In genomic region chrX:129139837-129140679, GRCh38 we compare ENCODE assay signal across 1 cellular context.
TF ChIP-seq lines count a peak whose summit lies in the region.

No MANE protein-coding gene starts in this region.

TF ChIP-seq in HepG2, 621 proteins besides CTCF, POLR2A, EP300 and RAD21 (continued from another document and continues in another):
- TF ChIP-seq MBD4 (IDR thresholded peaks at IDR 0.05; ENCODE audit: borderline replicate concordance, low read length) (peak; percentile 69; the same call in 1 of the 2 replicates), NFE2 (CRISPR knock-in tag; IDR thresholded peaks at IDR 0.05) (no peak), ZMAT5 (CRISPR knock-in tag; IDR thresholded peaks at IDR 0.05; ENCODE audit: borderline replicate concordance, low read depth) (no peak), RERE (CRISPR knock-in tag; IDR thresholded peaks at IDR 0.05; ENCODE audit: low read depth) (peak; percentile 20; the same call in 1 of the 2 replicates), HNF1B (CRISPR knock-in tag; IDR thresholded peaks at IDR 0.05) (0 out of 2 replicates have a peak, but pooled peaks have one; percentile 25), ATAD3A (CRISPR knock-in tag; IDR thresholded peaks at IDR 0.05) (no peak), GATA4 (IDR thresholded peaks at IDR 0.05; ENCODE audit: borderline replicate concordance, low read depth) (no peak; the same call in 1 of the 2 replicates), ZGPAT (CRISPR knock-in tag; IDR thresholded peaks at IDR 0.05) (0 out of 2 replicates have a peak, but pooled peaks have one; percentile 42), ZNF121 (CRISPR knock-in tag; IDR thresholded peaks at IDR 0.05) (no peak), ZNF740 (CRISPR knock-in tag; IDR thresholded peaks at IDR 0.05) (no peak), DZIP1 (CRISPR knock-in tag; IDR thresholded peaks at IDR 0.05) (no peak), NFYB (CRISPR knock-in tag; IDR thresholded peaks at IDR 0.05) (peak; percentile 24; the same call in 1 of the 2 replicates), ZNF891 (CRISPR knock-in tag; IDR thresholded peaks at IDR 0.05) (no peak), ZNF335 (CRISPR knock-in tag; IDR thresholded peaks at IDR 0.05) (no peak), ZNF709 (CRISPR knock-in tag; IDR thresholded peaks at IDR 0.05) (no peak), ZNF451 (CRISPR knock-in tag; IDR thresholded peaks at IDR 0.05) (no peak), LCORL (IDR thresholded peaks at IDR 0.05) (no peak), LCORL (CRISPR knock-in tag; IDR thresholded peaks at IDR 0.05) (peak; percentile 57), PRDM15 (CRISPR knock-in tag; IDR thresholded peaks at IDR 0.05) (no peak), HDAC2 (CRISPR knock-in tag; IDR thresholded peaks at IDR 0.05) (peak; percentile 63; the same call in 1 of the 2 replicates), DNMT1 (CRISPR knock-in tag; IDR thresholded peaks at IDR 0.05) (no peak), XRCC5 (optimal IDR thresholded peaks at IDR 0.05; ENCODE audit: low read length) (no peak), ZBTB40 (IDR thresholded peaks at IDR 0.05) (no peak), ZBTB40 (CRISPR knock-in tag; IDR thresholded peaks at IDR 0.05) (no peak), ZFP62 (CRISPR knock-in tag; IDR thresholded peaks at IDR 0.05) (no peak), HIVEP1 (CRISPR knock-in tag; IDR thresholded peaks at IDR 0.05) (no peak), THAP11 (CRISPR knock-in tag; IDR thresholded peaks at IDR 0.05) (peak; percentile 43), MED1 (CRISPR knock-in tag; IDR thresholded peaks at IDR 0.05) (peak; percentile 96), FOXA1 (IDR thresholded peaks at IDR 0.05) (peak; percentile 94), FOXA1 (CRISPR knock-in tag; IDR thresholded peaks at IDR 0.05) (peak; percentile 94), ZNF775 (CRISPR knock-in tag; IDR thresholded peaks at IDR 0.05; ENCODE audit: borderline replicate concordance) (peak; percentile 88; the same call in 1 of the 2 replicates), ZNF644 (CRISPR knock-in tag; IDR thresholded peaks at IDR 0.05; ENCODE audit: low read depth) (0 out of 2 replicates have a peak, but pooled peaks have one; percentile 37), NFE2L2 (IDR thresholded peaks at IDR 0.05; ENCODE audit: low read length) (no peak), TCF7L2 (IDR thresholded peaks at IDR 0.05; ENCODE audit: low read depth, low read length) (no peak)
